Comparison of ENCODE assay signal across 1 cellular context in the genomic region with DNA sequence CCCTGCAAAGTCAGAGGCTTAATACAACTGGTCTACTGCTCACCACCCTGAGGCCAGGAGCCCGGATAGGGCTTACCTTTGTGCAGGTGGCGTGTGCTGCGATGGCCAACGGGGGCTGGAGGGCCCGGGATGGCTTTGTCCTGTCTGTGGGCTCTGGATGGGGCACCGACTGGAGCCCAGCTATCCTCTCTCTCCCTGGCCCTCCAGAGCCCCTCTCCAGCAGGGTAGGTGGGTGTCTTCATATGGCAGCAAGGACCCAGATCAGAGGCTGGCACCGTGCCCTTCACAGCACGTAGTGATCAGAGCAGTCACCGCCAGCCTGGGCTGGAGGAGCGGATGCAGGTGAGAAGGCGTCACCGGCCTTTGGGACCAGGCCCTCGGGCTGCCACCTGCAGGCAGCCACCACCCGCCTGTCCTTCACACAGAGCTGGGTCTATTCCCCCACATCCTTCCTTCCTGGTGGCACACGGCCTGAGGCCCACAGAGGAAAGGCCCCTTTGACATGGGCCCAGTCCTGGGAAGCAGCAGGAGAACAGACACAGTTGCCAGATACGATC.
TF ChIP-seq lines count a peak whose summit lies in the region.

No MANE protein-coding gene starts in this region.

TF ChIP-seq in WTC11, 78 proteins besides CTCF, POLR2A, EP300 and RAD21:
- TF ChIP-seq AFF4 (CRISPR knock-in tag; IDR thresholded peaks at IDR 0.05; ENCODE audit: borderline replicate concordance) (no peak), ZNF263 (CRISPR knock-in tag; IDR thresholded peaks at IDR 0.05; ENCODE audit: low read depth) (no peak), MYBL2 (CRISPR knock-in tag; IDR thresholded peaks at IDR 0.05) (no peak)
